Comparison of ENCODE assay signal across 27 cellular contexts in the genomic region with DNA sequence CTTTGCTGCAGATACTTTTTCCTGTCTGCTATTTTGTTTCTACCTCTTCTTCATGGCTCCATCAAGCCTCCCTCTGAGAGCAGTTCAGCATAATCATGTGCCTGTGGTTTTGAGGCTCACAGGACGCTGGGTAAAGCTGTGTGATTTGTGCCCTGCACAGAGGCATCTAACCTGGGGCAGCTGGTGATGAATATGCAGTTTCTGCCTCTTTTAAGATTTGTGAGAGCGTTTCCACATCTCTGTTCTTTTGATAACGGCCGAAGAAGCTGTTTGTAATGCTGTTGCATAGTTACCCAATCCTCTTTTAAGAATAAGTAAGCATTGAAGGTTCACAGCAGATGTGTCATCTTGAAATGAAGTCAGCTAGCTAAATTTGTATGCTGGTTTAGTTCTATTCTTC.
A peak's percentile ranks its signal among the peaks of the same experiment; 100 is the strongest.
DNase-seq lines count a peak whose midpoint lies in the region; ATAC-seq and TF ChIP-seq lines count a peak whose summit lies in the region.
"Had no signal": no experiment of that assay in that cellular context is flagged by ENCODE, and none has a peak within 500 bp of the region (broad histone marks: within the 10 kb centered on the region; RNA-seq: fewer than 3 reads in every experiment).

No MANE protein-coding gene starts in this region.

- H3K4me1 Mint-ChIP-seq in nephron progenitor cell = no peaks in the 10 kb centered on the region
- H3K4me1 Mint-ChIP-seq: activated CD4-positive, alpha-beta T cell treated with anti-CD3 and anti-CD28 coated beads, Interleukin-2, amount 10 ng/mL, durations not matched to agents 24 days and 14 days; activated naive CD8-positive, alpha-beta T cell treated with anti-CD3 and anti-CD28 coated beads, Interleukin-2, amount 10 ng/mL, durations not matched to agents 7 days and 5 days; CD4-positive, CD25-positive, alpha-beta regulatory T cell; stimulated activated memory B cell treated with anti-CD40 and anti-IgM and Interleukin-4, amounts not matched to agents 10 μg/mL and 1 μg/mL and 100 μg/mL, for 72 hours had no signal

- no peaks in the 10 kb centered on the region for H3K36me3 Mint-ChIP-seq in nephron progenitor cell (ENCODE audit: low read depth)
- H3K36me3 Mint-ChIP-seq: activated naive CD8-positive, alpha-beta T cell treated with anti-CD3 and anti-CD28 coated beads, Interleukin-2, amount 10 ng/mL, durations not matched to agents 7 days and 5 days; CD4-positive, CD25-positive, alpha-beta regulatory T cell; stimulated activated memory B cell treated with anti-CD40 and anti-IgM and Interleukin-4, amounts not matched to agents 10 μg/mL and 1 μg/mL and 100 μg/mL, for 72 hours had no signal

- H3K4me3 Mint-ChIP-seq in nephron progenitor cell = no peak overlapping the region
- H3K4me3 Mint-ChIP-seq: activated CD4-positive, alpha-beta T cell treated with anti-CD3 and anti-CD28 coated beads, Interleukin-2, amount 10 ng/mL, durations not matched to agents 24 days and 14 days; activated naive CD8-positive, alpha-beta T cell treated with anti-CD3 and anti-CD28 coated beads, Interleukin-2, amount 10 ng/mL, durations not matched to agents 7 days and 5 days; CD4-positive, CD25-positive, alpha-beta regulatory T cell; stimulated activated memory B cell treated with anti-CD40 and anti-IgM and Interleukin-4, amounts not matched to agents 10 μg/mL and 1 μg/mL and 100 μg/mL, for 72 hours; T-helper 2 cell treated with Interferon-gamma antibody and Interleukin-4, amounts not matched to agents 5 μg/mL and 100 μg/mL, for 36 hours had no signal

- H3K9me3 Mint-ChIP-seq in nephron progenitor cell = peaks cover 8% of the 10 kb centered on the region
- H3K9me3 Mint-ChIP-seq: activated naive CD8-positive, alpha-beta T cell treated with anti-CD3 and anti-CD28 coated beads, Interleukin-2, amount 10 ng/mL, durations not matched to agents 7 days and 5 days; T-helper 2 cell treated with Interferon-gamma antibody and Interleukin-4, amounts not matched to agents 5 μg/mL and 100 μg/mL, for 36 hours had no signal

- H3K27me3 Mint-ChIP-seq in nephron progenitor cell (ENCODE audit: low read depth, poor library complexity) = peaks cover 7% of the 10 kb centered on the region
- H3K27me3 Mint-ChIP-seq: activated CD4-positive, alpha-beta T cell treated with anti-CD3 and anti-CD28 coated beads, Interleukin-2, amount 10 ng/mL, durations not matched to agents 24 days and 14 days; CD4-positive, CD25-positive, alpha-beta regulatory T cell; stimulated activated memory B cell treated with anti-CD40 and anti-IgM and Interleukin-4, amounts not matched to agents 10 μg/mL and 1 μg/mL and 100 μg/mL, for 72 hours had no signal

- TF ChIP-seq CTCF in nephron progenitor cell (IDR thresholded peaks at IDR 0.05) = no peak

- ATAC-seq in HG03571 (IDR thresholded peaks at IDR 0.05; ENCODE audit: unreplicated experiment) = no peak
- ATAC-seq in GM21515 (IDR thresholded peaks at IDR 0.05; ENCODE audit: unreplicated experiment) = no peak
- ATAC-seq: GM12878; mucosa of descending colon; PC-3; sciatic nerve; stimulated activated memory B cell treated with anti-CD40 and anti-IgM and Interleukin-4, amounts not matched to agents 10 μg/mL and 1 μg/mL and 100 μg/mL, for 72 hours had no signal

- peak; percentile 60 for DNase-seq in NOMO-1 treated with DMSO at 0.1 percent for 48 hours (lab: John Stamatoyannopoulos, UW; ENCODE audit: unreplicated experiment)
- no peak for DNase-seq in NOMO-1 treated with dmso at 0.1 percent for 144 hours (lab: John Stamatoyannopoulos, UW; ENCODE audit: unreplicated experiment)
- DNase-seq in middle frontal gyrus (ENCODE audit: extremely low spot score, low spot score) = peak; percentile 12
- no peak for DNase-seq in nephron progenitor cell
- no peak for DNase-seq in NCI-H2196 (lab: John Stamatoyannopoulos, UW; ENCODE audit: unreplicated experiment)
- DNase-seq: activated CD4-positive, alpha-beta T cell treated with anti-CD3 and anti-CD28 coated beads, Interleukin-2, amount 10 ng/mL, durations not matched to agents 24 days and 14 days; activated gamma-delta T cell; activated naive CD8-positive, alpha-beta T cell treated with anti-CD3 and anti-CD28 coated beads, Interleukin-2, amount 10 ng/mL, durations not matched to agents 7 days and 5 days; activated T-cell treated with anti-CD3 and anti-CD28 coated beads, Interleukin-2, amount 50 U/mL, for 1 hour; CD4-positive, CD25-positive, alpha-beta regulatory T cell; cerebellar nuclear complex; EL; mucosa of descending colon; NCI-H1436; NCI-H510A; PC-3; stimulated activated CD4-positive, alpha-beta T cell treated with anti-CD3 and anti-CD28 coated beads, Interleukin-4, amount 100 ng/mL, for 4 hours had no signal

- peak overlapping the region; percentile 47 for H3K27ac ChIP-seq in cingulate gyrus (ENCODE audit: low read depth, low read length)
- H3K27ac ChIP-seq: neutrophil, prostate gland, VCaP had no signal

- no peak overlapping the region for H3K27ac Mint-ChIP-seq in nephron progenitor cell
- H3K27ac Mint-ChIP-seq: activated CD4-positive, alpha-beta T cell treated with anti-CD3 and anti-CD28 coated beads, Interleukin-2, amount 10 ng/mL, durations not matched to agents 24 days and 14 days; activated naive CD8-positive, alpha-beta T cell treated with anti-CD3 and anti-CD28 coated beads, Interleukin-2, amount 10 ng/mL, durations not matched to agents 7 days and 5 days; CD4-positive, CD25-positive, alpha-beta regulatory T cell; stimulated activated memory B cell treated with anti-CD40 and anti-IgM and Interleukin-4, amounts not matched to agents 10 μg/mL and 1 μg/mL and 100 μg/mL, for 72 hours; T-helper 2 cell treated with Interferon-gamma antibody and Interleukin-4, amounts not matched to agents 5 μg/mL and 100 μg/mL, for 36 hours had no signal

Comparison
In these comparisons a context has a peak if more than half of its experiments do, and no peak if none do; other contexts are left out.
1. DNase-seq: peak in NOMO-1 treated with DMSO at 0.1 percent for 48 hours (single experiment) and middle frontal gyrus (single experiment); none in NOMO-1 treated with dmso at 0.1 percent for 144 hours (single experiment), nephron progenitor cell (single experiment) and NCI-H2196 (single experiment).